23 cellular contexts compared by ENCODE assay signal in the genomic region with DNA sequence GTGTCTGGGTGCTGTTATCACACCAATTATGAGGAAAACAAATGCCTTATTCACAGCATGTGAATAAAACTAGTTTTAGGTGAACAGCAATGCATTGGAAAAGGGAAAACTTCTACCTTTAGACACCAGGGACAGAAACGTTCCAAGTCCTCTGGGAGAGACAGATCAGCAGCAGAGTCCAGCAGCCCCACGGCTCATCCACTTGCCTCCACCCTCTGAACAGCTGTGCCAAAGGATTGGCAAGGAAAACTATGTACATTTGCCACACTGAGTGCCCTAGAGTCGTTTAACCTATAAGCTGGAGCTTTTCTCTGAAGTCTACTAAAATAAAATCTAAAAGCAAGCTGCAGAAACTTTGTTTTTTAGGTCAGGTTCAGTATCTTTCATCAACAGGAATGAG.
"Had no signal": no experiment of that assay in that cellular context is flagged by ENCODE, and none has a peak within 500 bp of the region (broad histone marks: within the 10 kb centered on the region; RNA-seq: fewer than 3 reads in every experiment).

No MANE protein-coding gene starts in this region.

- DNase-seq: activated CD4-positive, alpha-beta T cell treated with anti-CD3 and anti-CD28 coated beads for 1 hour; activated CD4-positive, alpha-beta T cell treated with anti-CD3 and anti-CD28 coated beads, Interleukin-2, amount 50 U/mL, for 4 hours; activated CD8-positive, alpha-beta memory T cell treated with anti-CD3 and anti-CD28 coated beads for 24 hours; activated CD8-positive, alpha-beta memory T cell treated with anti-CD3 and anti-CD28 coated beads, Interleukin-2, amount 50 U/mL, for 4 hours; activated T-cell treated with anti-CD3 and anti-CD28 coated beads, Interleukin-2, amount 50 U/mL, for 24 hours; aorta; caudate nucleus; effector CD4-positive, alpha-beta T cell; erythroblast; foreskin melanocyte; glutamatergic neuron; immature natural killer cell; midbrain; ovary; stimulated activated CD4-positive, alpha-beta T cell treated with anti-CD3 and anti-CD28 coated beads, Interleukin-2, amount 100 ng/mL, for 48 hours; stimulated activated CD8-positive, alpha-beta memory T cell treated with anti-CD3 and anti-CD28 coated beads, Interleukin-4, amount 100 ng/mL, for 48 hours; stimulated activated naive B cell treated with anti-CD40 and anti-IgM and Interleukin-4, amounts not matched to agents 10 μg/mL and 1 μg/mL and 100 μg/mL, for 72 hours; T-helper 9 cell; testis; trophoblast cell; uterus had no signal

- H3K27ac ChIP-seq: hepatocyte, ovary, testis, uterus had no signal

- H3K4me1 ChIP-seq: uterus had no signal

- ATAC-seq: sciatic nerve; stimulated activated naive B cell treated with anti-CD40 and anti-IgM and Interleukin-4, amounts not matched to agents 10 μg/mL and 1 μg/mL and 100 μg/mL, for 72 hours had no signal

- H3K27me3 ChIP-seq: hepatocyte, ovary, testis, uterus had no signal
